ENCODE assay signal across 8 cellular contexts in the genomic region with DNA sequence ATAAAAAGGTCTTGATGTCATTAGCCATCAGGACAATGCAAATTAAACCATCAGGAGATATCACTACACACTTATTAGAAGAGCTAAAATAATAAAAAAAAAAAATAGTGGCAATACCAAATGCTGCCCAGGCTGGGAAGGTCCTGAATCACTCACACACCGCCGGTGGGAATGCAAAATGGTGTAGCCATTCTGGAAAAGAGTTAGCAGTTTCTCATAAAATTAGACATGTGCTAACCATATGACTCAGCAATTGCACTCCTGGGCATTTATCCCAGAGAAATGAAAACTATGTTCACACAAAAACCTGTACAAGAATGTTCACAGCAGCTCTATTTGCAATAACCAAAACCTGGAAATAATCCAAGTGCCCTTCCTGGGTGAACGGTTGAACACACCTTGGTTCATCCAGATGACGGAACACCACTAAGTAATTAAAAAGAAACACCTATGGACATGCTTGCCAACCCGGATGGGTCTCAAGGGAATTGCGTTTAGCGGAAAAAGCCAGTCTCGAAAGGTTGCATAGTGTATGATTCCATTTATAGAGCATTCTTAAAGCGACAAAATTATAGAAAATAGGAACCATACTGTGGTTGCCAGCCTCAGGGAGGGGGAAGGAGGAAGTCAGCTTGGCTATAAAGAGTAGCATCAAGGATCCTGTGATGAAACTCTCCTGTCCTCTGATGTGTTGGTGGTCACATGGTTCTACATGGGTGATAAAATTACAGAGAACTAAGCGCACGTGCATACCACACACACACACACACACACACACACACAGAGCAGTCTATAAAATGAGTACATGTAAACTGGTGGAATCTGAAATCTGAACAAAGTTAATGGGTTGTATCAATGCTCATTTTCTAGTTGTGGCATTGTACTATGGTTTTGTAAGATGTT.
DNase-seq lines count a peak whose midpoint lies in the region; ATAC-seq lines count a peak whose summit lies in the region.

No MANE protein-coding gene starts in this region.

- peak; percentile 39 for DNase-seq in stimulated activated CD4-positive, alpha-beta T cell treated with anti-CD3 and anti-CD28 coated beads, Interleukin-4, amount 100 ng/mL, for 24 hours
- DNase-seq in stimulated activated CD4-positive, alpha-beta T cell treated with anti-CD3 and anti-CD28 coated beads, Interleukin-2, amount 100 ng/mL, for 48 hours, result no peak
- DNase-seq in NOMO-1 treated with DMSO at 0.1 percent for 48 hours (lab: John Stamatoyannopoulos, UW; ENCODE audit: unreplicated experiment) (peak; percentile 98), islet precursor cell (peak; percentile 29), HAP-1 (ENCODE audit: low spot score in 2 of 2) (no peak)
- DNase-seq in activated naive CD8-positive, alpha-beta T cell treated with anti-CD3 and anti-CD28 coated beads, Interleukin-2, amount 50 U/mL, for 24 hours, result peak; percentile 31

- no peaks in the 10 kb centered on the region for H3K27me3 Mint-ChIP-seq in activated naive CD8-positive, alpha-beta T cell treated with anti-CD3 and anti-CD28 coated beads, Interleukin-2, amount 50 U/mL, for 24 hours

- H3K4me1 ChIP-seq in subcutaneous abdominal adipose tissue (ENCODE audit: control insufficient read depth in 5 of 5, insufficient read depth in 5 of 5, low read length in 5 of 5) (peaks cover 1 to 73% (median 42%) of the 10 kb centered on the region in 5 donors), HAP-1 (peaks cover 11% of the 10 kb centered on the region)

- H3K4me3 Mint-ChIP-seq in activated naive CD8-positive, alpha-beta T cell treated with anti-CD3 and anti-CD28 coated beads, Interleukin-2, amount 50 U/mL, for 24 hours, result peak overlapping the region; percentile 92

- H3K36me3 ChIP-seq in subcutaneous abdominal adipose tissue (ENCODE audit: control insufficient read depth in 5 of 5, insufficient read depth in 5 of 5, low read length in 5 of 5), result no peaks in the 10 kb centered on the region
- H3K36me3 ChIP-seq in HAP-1 (replicated peaks), result no peaks in the 10 kb centered on the region

- no peaks in the 10 kb centered on the region for H3K9me3 ChIP-seq in subcutaneous abdominal adipose tissue (ENCODE audit: control insufficient read depth in 5 of 5, low read length in 5 of 5)
- H3K9me3 ChIP-seq in HAP-1, result no peaks in the 10 kb centered on the region

- peak overlapping the region; percentile 69 for H3K27ac ChIP-seq in subcutaneous abdominal adipose tissue (ENCODE audit: low read depth, low read length)

- in situ Hi-C loops in HAP-1 (cut with MboI; ENCODE audit: low sequenced_read_pairs), result no loop called here

- H3K4me1 Mint-ChIP-seq in activated naive CD8-positive, alpha-beta T cell treated with anti-CD3 and anti-CD28 coated beads, Interleukin-2, amount 50 U/mL, for 24 hours, result peaks cover 81% of the 10 kb centered on the region

- H3K27ac Mint-ChIP-seq in activated naive CD8-positive, alpha-beta T cell treated with anti-CD3 and anti-CD28 coated beads, Interleukin-2, amount 50 U/mL, for 24 hours, result peak overlapping the region; percentile 94

- H3K36me3 Mint-ChIP-seq in activated naive CD8-positive, alpha-beta T cell treated with anti-CD3 and anti-CD28 coated beads, Interleukin-2, amount 50 U/mL, for 24 hours (ENCODE audit: low read depth), result peaks cover 38% of the 10 kb centered on the region

- H3K4me3 ChIP-seq in subcutaneous abdominal adipose tissue (ENCODE audit: low read depth in 1 of 5, low read length in 5 of 5), result peak overlapping the region in 3 of 5 donors; percentile 12 to 53 (median 22)
- no peak overlapping the region for H3K4me3 ChIP-seq in HAP-1

- H3K27me3 ChIP-seq in subcutaneous abdominal adipose tissue (ENCODE audit: control insufficient read depth in 5 of 5, insufficient read depth in 4 of 5, low read length in 5 of 5) (peaks cover 0 to 27% (median 0%) of the 10 kb centered on the region in 5 donors), HAP-1 (ENCODE audit: low read depth) (no peaks in the 10 kb centered on the region)

- H3K9ac ChIP-seq in subcutaneous abdominal adipose tissue (ENCODE audit: low read length in 5 of 5), result no peak overlapping the region

- ATAC-seq in HG03060 (IDR thresholded peaks at IDR 0.05; ENCODE audit: low read depth, unreplicated experiment), result peak; percentile 49
- ATAC-seq in activated naive CD8-positive, alpha-beta T cell treated with anti-CD3 and anti-CD28 coated beads, Interleukin-2, amount 50 U/mL, for 24 hours, result peak; percentile 34

- no peaks in the 10 kb centered on the region for H3K9me3 Mint-ChIP-seq in activated naive CD8-positive, alpha-beta T cell treated with anti-CD3 and anti-CD28 coated beads, Interleukin-2, amount 50 U/mL, for 24 hours

Comparison
In these comparisons a context has a peak if more than half of its experiments do, and no peak if none do; other contexts are left out.
1. DNase-seq: peak in stimulated activated CD4-positive, alpha-beta T cell treated with anti-CD3 and anti-CD28 coated beads, Interleukin-4, amount 100 ng/mL, for 24 hours (single experiment), NOMO-1 treated with DMSO at 0.1 percent for 48 hours (single experiment), activated naive CD8-positive, alpha-beta T cell treated with anti-CD3 and anti-CD28 coated beads, Interleukin-2, amount 50 U/mL, for 24 hours (single experiment) and islet precursor cell (single experiment); none in stimulated activated CD4-positive, alpha-beta T cell treated with anti-CD3 and anti-CD28 coated beads, Interleukin-2, amount 100 ng/mL, for 48 hours (0 of 2) and HAP-1 (0 of 2).